Comparison of ENCODE assay signal across 23 cellular contexts in the genomic region with DNA sequence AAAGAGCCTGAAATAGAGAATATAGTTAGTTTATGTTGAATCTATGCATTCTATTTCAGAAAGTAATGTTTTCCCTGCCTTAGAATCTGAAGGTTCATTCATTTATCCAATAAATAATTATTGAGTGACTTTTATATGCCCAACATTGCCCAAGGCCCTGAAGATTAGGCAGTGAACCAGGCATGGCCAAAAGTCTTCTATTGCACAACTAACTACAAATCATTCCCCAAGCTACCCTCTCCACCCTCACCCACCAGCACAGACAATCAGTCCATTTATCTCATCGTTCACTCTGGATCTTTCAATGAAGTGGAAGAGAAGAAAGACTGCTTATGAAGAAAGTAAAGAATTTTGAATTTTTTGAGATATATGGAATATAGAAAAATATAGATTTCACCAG.
"Had no signal": no experiment of that assay in that cellular context is flagged by ENCODE, and none has a peak within 500 bp of the region (broad histone marks: within the 10 kb centered on the region; RNA-seq: fewer than 3 reads in every experiment).

No MANE protein-coding gene starts in this region.

- H3K27me3 ChIP-seq: foreskin keratinocyte, sigmoid colon, spleen had no signal

- H3K4me1 ChIP-seq: lower lobe of right lung, sigmoid colon, spleen had no signal

- ATAC-seq: activated CD8-positive, alpha-beta T cell treated with anti-CD3 and anti-CD28 coated beads for 36 hours; effector memory CD8-positive, alpha-beta T cell; foreskin keratinocyte; left colon; lower lobe of right lung; stimulated activated naive B cell treated with anti-CD40 and anti-IgM and Interleukin-4, amounts not matched to agents 10 μg/mL and 1 μg/mL and 100 μg/mL, for 72 hours had no signal

- H3K4me3 ChIP-seq: lower lobe of right lung, sigmoid colon, spleen, thoracic aorta had no signal

- H3K9me3 ChIP-seq: lower lobe of right lung, sigmoid colon, thoracic aorta had no signal

- H3K27ac ChIP-seq: foreskin keratinocyte, lower lobe of right lung, sigmoid colon, spleen, thoracic aorta had no signal

- DNase-seq: activated CD4-positive, alpha-beta T cell treated with anti-CD3 and anti-CD28 coated beads, Interleukin-2, amount 10 ng/mL, durations not matched to agents 24 days and 14 days; activated CD4-positive, CD25-positive, alpha-beta regulatory T cell; activated CD8-positive, alpha-beta T cell treated with anti-CD3 and anti-CD28 coated beads for 36 hours; activated naive CD4-positive, alpha-beta T cell treated with anti-CD3 and anti-CD28 coated beads for 36 hours; activated T-cell treated with anti-CD3 and anti-CD28 coated beads, Interleukin-2, amount 50 U/mL, for 24 hours; anterior cingulate cortex; caudate nucleus; effector memory CD8-positive, alpha-beta T cell; foreskin keratinocyte; glutamatergic neuron; hippocampal formation; islet precursor cell; left colon; lower lobe of right lung; nephron progenitor cell; nucleus accumbens; sigmoid colon; spleen; stimulated activated CD4-positive, alpha-beta T cell treated with anti-CD3 and anti-CD28 coated beads, Interleukin-4, amount 100 ng/mL, for 4 hours; stimulated activated naive B cell treated with anti-CD40 and anti-IgM and Interleukin-4, amounts not matched to agents 10 μg/mL and 1 μg/mL and 100 μg/mL, for 72 hours; T-helper 1 cell; T-helper 9 cell had no signal

- H3K36me3 ChIP-seq: lower lobe of right lung, sigmoid colon, spleen, thoracic aorta had no signal
